ENCODE assay signal across 7 cellular contexts in the genomic region with DNA sequence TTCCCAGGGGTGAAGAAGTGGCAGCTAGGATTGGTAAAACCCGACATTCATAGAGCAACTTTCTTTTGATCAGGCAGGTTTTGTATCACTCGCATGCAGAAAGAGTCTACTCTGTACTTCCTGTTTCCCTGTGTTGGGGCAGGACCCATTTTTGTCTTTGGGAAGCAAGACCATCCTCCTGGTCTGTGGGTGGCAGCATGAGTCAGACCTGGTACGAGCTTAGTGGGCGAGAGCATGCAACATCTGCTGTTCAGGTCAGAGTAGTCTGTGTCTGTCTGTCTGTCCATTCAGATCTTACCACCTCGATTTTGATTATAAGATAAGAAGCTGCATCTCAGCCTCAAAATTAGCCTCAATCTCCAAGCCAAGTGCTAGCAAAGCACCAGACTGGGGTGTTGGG.
DNase-seq lines count a peak whose midpoint lies in the region; ATAC-seq and TF ChIP-seq lines count a peak whose summit lies in the region.

No MANE protein-coding gene starts in this region.

- TF ChIP-seq POLR2A in esophagus muscularis mucosa (IDR thresholded peaks at IDR 0.05; ENCODE audit: low read depth), result no peak

- peak overlapping the region in 3 of 4 donors; percentile 16 to 39 (median 28) for H3K27ac ChIP-seq in esophagus muscularis mucosa (replicated peaks in 1 of 4)

- no peak for ATAC-seq in HG02759 (IDR thresholded peaks at IDR 0.05; ENCODE audit: unreplicated experiment)

- WGBS in esophagus muscularis mucosa, result 44% methylated on average over 5 of the region's 5 CpGs

- peaks cover 0 to 4% (median 2%) of the 10 kb centered on the region in 4 donors for H3K36me3 ChIP-seq in esophagus muscularis mucosa

- peaks cover 15 to 68% (median 65%) of the 10 kb centered on the region in 4 donors for H3K4me1 ChIP-seq in esophagus muscularis mucosa

- H3K27ac Mint-ChIP-seq in progenitor cell of endocrine pancreas, result no peak overlapping the region

- H3K27me3 Mint-ChIP-seq in progenitor cell of endocrine pancreas, result no peaks in the 10 kb centered on the region

- peaks cover 18% of the 10 kb centered on the region for H3K4me1 Mint-ChIP-seq in progenitor cell of endocrine pancreas (ENCODE audit: low read depth)

- TF ChIP-seq EP300 in esophagus muscularis mucosa (IDR thresholded peaks at IDR 0.05), result no peak

- no peak overlapping the region for H3K4me3 Mint-ChIP-seq in progenitor cell of endocrine pancreas (ENCODE audit: low read depth)

- H3K36me3 Mint-ChIP-seq in progenitor cell of endocrine pancreas (ENCODE audit: insufficient read depth), result no peaks in the 10 kb centered on the region

- TF ChIP-seq CTCF in esophagus muscularis mucosa (IDR thresholded peaks at IDR 0.05), result no peak
- no peak for TF ChIP-seq CTCF in progenitor cell of endocrine pancreas (IDR thresholded peaks at IDR 0.05; ENCODE audit: unreplicated experiment)

- no peaks in the 10 kb centered on the region for H3K27me3 ChIP-seq in esophagus muscularis mucosa

- in situ Hi-C loops in KBM-7 (cut with MboI; ENCODE audit: low pct_unique_long_range_greater_than_20kb, low sequenced_read_pairs), result no loop called here

- no peaks in the 10 kb centered on the region for H3K9me3 ChIP-seq in esophagus muscularis mucosa

- H3K4me3 ChIP-seq in esophagus muscularis mucosa, result no peak overlapping the region

- no peaks in the 10 kb centered on the region for H3K9me3 Mint-ChIP-seq in progenitor cell of endocrine pancreas (ENCODE audit: low read depth)

- DNase-seq in KBM-7, result peak; percentile 68
- DNase-seq in T-helper 22 cell (ENCODE audit: low read depth), result peak; percentile 25
- DNase-seq in esophagus muscularis mucosa (ENCODE audit: extremely low spot score), result no peak
- peak; percentile 72 for DNase-seq in stimulated activated CD8-positive, alpha-beta memory T cell treated with anti-CD3 and anti-CD28 coated beads, Interleukin-4, amount 100 ng/mL, for 48 hours
- no peak for DNase-seq in progenitor cell of endocrine pancreas (ENCODE audit: low spot score, unreplicated experiment)
- DNase-seq in occipital lobe (lab: John Stamatoyannopoulos, UW), result no peak

- intact Hi-C loops in esophagus muscularis mucosa (cut with DNase I), result no loop called here

Comparison
In these comparisons a context has a peak if more than half of its experiments do, and no peak if none do; other contexts are left out.
1. DNase-seq: peak in KBM-7 (single experiment), T-helper 22 cell (single experiment) and stimulated activated CD8-positive, alpha-beta memory T cell treated with anti-CD3 and anti-CD28 coated beads, Interleukin-4, amount 100 ng/mL, for 48 hours (single experiment); none in esophagus muscularis mucosa (single experiment), progenitor cell of endocrine pancreas (single experiment) and occipital lobe (single experiment).